9 cellular contexts compared by ENCODE assay signal in the genomic region with DNA sequence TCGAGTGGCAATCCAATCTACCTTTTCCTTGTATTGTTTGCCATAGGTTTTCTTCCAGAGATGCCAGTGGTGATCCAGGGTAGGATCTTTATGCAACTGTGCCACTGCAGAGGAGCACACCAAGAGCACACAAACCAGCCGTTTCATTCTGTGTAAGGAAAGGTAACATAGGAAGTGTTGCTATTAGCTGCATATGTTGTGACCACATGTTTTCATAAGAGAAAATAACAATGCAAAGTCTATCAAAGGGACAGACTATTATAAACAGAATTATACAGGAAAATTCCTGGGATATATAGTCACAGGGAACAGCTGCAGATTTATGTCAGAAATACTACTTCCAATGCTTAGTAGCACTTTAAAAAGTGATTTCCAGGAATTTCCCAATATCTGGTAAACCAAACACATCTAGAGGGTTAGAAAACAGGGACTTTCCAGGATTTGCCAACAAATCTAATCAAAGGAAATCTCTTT. TPM values are rescaled to one million over a fixed set of nuclear protein-coding genes. Genes with fewer than 3 reads are reported as not detected.
DNase-seq lines count a peak whose midpoint lies in the region.
"Had no signal": no experiment of that assay in that cellular context is flagged by ENCODE, and none has a peak within 500 bp of the region (broad histone marks: within the 10 kb centered on the region; RNA-seq: fewer than 3 reads in every experiment).

No MANE protein-coding gene starts in this region.

- H3K4me1 ChIP-seq in SJSA1 (replicated peaks), result peaks cover 19% of the 10 kb centered on the region

- H3K27me3 ChIP-seq in SJSA1 (replicated peaks), result no peaks in the 10 kb centered on the region
- H3K27me3 ChIP-seq in H7 (ENCODE audit: control insufficient read depth, insufficient read depth, low read length), result no peaks in the 10 kb centered on the region

- H3K36me3 ChIP-seq in SJSA1 (no peaks in the 10 kb centered on the region), H7 (replicated peaks; ENCODE audit: control insufficient read depth, insufficient read depth, low read length) (no peaks in the 10 kb centered on the region)

- peak overlapping the region; percentile 66 for H3K27ac ChIP-seq in SJSA1
- H3K27ac ChIP-seq: 22Rv1 had no signal

- no peak overlapping the region for H3K4me3 ChIP-seq in SJSA1
- no peak overlapping the region for H3K4me3 ChIP-seq in H7 (ENCODE audit: insufficient read depth, low read depth, low read length)

- DNase-seq in DMS 273 (lab: John Stamatoyannopoulos, UW; ENCODE audit: unreplicated experiment), result peak; percentile 86
- DNase-seq in DMS 273 treated with DMSO at 0.1 percent for 48 hours (lab: John Stamatoyannopoulos, UW), result no peak
- peak in 1 of 2 experiments; percentile 83 for DNase-seq in SJSA1 (ENCODE audit: low read depth in 1 of 2, low spot score in 2 of 2)
- DNase-seq in fibroblast of peridontal ligament (ENCODE audit: extremely low read depth), result peak; percentile 95
- DNase-seq in smooth muscle cell of the brain vasculature (ENCODE audit: low read depth, low spot score), result peak; percentile 9
- no peak for DNase-seq in medulla oblongata (ENCODE audit: extremely low spot score)
- no peak for DNase-seq in H7
- no peak for DNase-seq in NCI-H1092 (lab: John Stamatoyannopoulos, UW)

- no peaks in the 10 kb centered on the region for H3K9me3 ChIP-seq in SJSA1 (replicated peaks)

RNA-seq across cellular contexts. Expression of a gene that starts 0.9 kb away (rescaled TPM):
- total RNA-seq in SJSA1 (2014; rRNA removed; shearing (Covaris generic)), result 6.6 and 13.4 TPM in 2 replicates
- total RNA-seq in H7 (2014; rRNA removed; shearing (Covaris generic)), result not detected in 2 replicates

RNA-seq across cellular contexts. Expression of a gene that starts 43.4 kb away (rescaled TPM):
- 44.6 and 46.2 TPM in 2 replicates for total RNA-seq in SJSA1 (2014; rRNA removed; shearing (Covaris generic))
- total RNA-seq in H7 (2014; rRNA removed; shearing (Covaris generic)), result 170 and 277 TPM in 2 replicates

RNA-seq across cellular contexts. Expression of a gene that starts 44.0 kb away (rescaled TPM):
- total RNA-seq in SJSA1 (2014; rRNA removed; shearing (Covaris generic)), result not detected in 2 replicates
- 0.59 TPM in 1 of 2 replicates, not detected in the other for total RNA-seq in H7 (2014; rRNA removed; shearing (Covaris generic))

Comparison
In these comparisons a context has a peak if more than half of its experiments do, and no peak if none do; other contexts are left out.
1. DNase-seq: peak in DMS 273 (single experiment), fibroblast of peridontal ligament (single experiment) and smooth muscle cell of the brain vasculature (single experiment); none in DMS 273 treated with DMSO at 0.1 percent for 48 hours (single experiment), medulla oblongata (single experiment), H7 (single experiment) and NCI-H1092 (single experiment).